In genomic region chr2:105744909-105745853, GRCh38 we compare ENCODE assay signal across 8 cellular contexts. TPM values are rescaled to one million over a fixed set of nuclear protein-coding genes. Genes with fewer than 3 reads are reported as not detected.
DNase-seq lines count a peak whose midpoint lies in the region; ATAC-seq and TF ChIP-seq lines count a peak whose summit lies in the region.

TSS of gene NCK2 (plus strand) at chr2:105744912. CDS start at chr2:105855064, 110,152 bp downstream.

- peak in 1 of 2 donors; percentile 6 for TF ChIP-seq POLR2A in adrenal gland (IDR thresholded peaks at IDR 0.05)

- H3K36me3 ChIP-seq in adrenal gland (replicated peaks in 1 of 2) (no peaks in the 10 kb centered on the region), right atrium auricular region (no peaks in the 10 kb centered on the region)

- peaks cover 31 to 52% of the 10 kb centered on the region in 2 donors for H3K4me1 ChIP-seq in adrenal gland (replicated peaks in 1 of 2)
- peaks cover 0 to 55% of the 10 kb centered on the region in 2 donors for H3K4me1 ChIP-seq in right atrium auricular region

- H3K4me3 ChIP-seq in GM12865 (ENCODE audit: low read depth, low read length) (peak within 1 kb of the TSS; percentile 85), adrenal gland (peak within 1 kb of the TSS; percentile 21 to 98 (median 61)), right atrium auricular region (peak within 1 kb of the TSS; percentile 81 to 96)

- H3K9me3 ChIP-seq in adrenal gland (replicated peaks in 1 of 3) (no peaks in the 10 kb centered on the region), right atrium auricular region (no peaks in the 10 kb centered on the region)

- peak within 1 kb of the TSS in 4 of 5 donors; percentile 63 to 95 (median 88) for H3K27ac ChIP-seq in adrenal gland
- peak within 1 kb of the TSS; percentile 92 to 96 for H3K27ac ChIP-seq in right atrium auricular region

- peak; percentile 38 for DNase-seq in 8988T
- DNase-seq in GM12865 (ENCODE audit: low read depth), result peak; percentile 49
- DNase-seq in NCI-H460 (ENCODE audit: extremely low read depth, low read depth), result no peak
- peak in 6 of 7 donors; percentile 24 to 63 (median 38) for DNase-seq in adrenal gland
- DNase-seq in right atrium auricular region (ENCODE audit: low spot score), result no peak
- no peak for DNase-seq in pulmonary artery endothelial cell (ENCODE audit: low read depth, low spot score)
- no peak for DNase-seq in NCI-H226

- WGBS in adrenal gland, 4 donors, result 0 to 3% (median 1%) methylated on average over 25 to 117 of the region's 119 CpGs

- TF ChIP-seq CTCF in GM12865 (IDR thresholded peaks at IDR 0.05; ENCODE audit: insufficient read depth, low read depth, low read length, missing control alignments) (no peak), adrenal gland (IDR thresholded peaks at IDR 0.05) (peak in 2 of 6 experiments; percentile 22 to 24), right atrium auricular region (IDR thresholded peaks at IDR 0.05) (peak in 1 of 2 donors; percentile 28)

- peak; percentile 16 for ATAC-seq in HG02623 (IDR thresholded peaks at IDR 0.05; ENCODE audit: unreplicated experiment)

- H3K27me3 ChIP-seq in adrenal gland (no peaks in the 10 kb centered on the region), right atrium auricular region (no peaks in the 10 kb centered on the region)

- intact Hi-C loops in adrenal gland (cut with DNase I), result loop anchor here in 1 of 2 donors (10.0 kb wide), 1 partner anchor 140 kb away; no protein-coding TSS in a partner anchor

RNA-seq across cellular contexts. Expression of gene NCK2, which starts in this region (rescaled TPM):
- 17.0 and 19.9 TPM in 2 replicates for total RNA-seq in NCI-H460 (2014; rRNA removed; shearing (Covaris generic))
- polyA plus RNA-seq in NCI-H460 (2014; cell fraction: nucleus; rRNA removed), result 7.4 and 14.3 TPM in 2 replicates
- total RNA-seq in adrenal gland, result 10 to 100 TPM; 29.8 to 56.0 (median 43.4) TPM
- polyA plus RNA-seq in adrenal gland, result 10 to 100 TPM; 13.7 to 20.5 (median 18.2) TPM
- total RNA-seq in right atrium auricular region, result 10 to 100 TPM; 31.7 to 39.3 TPM
- total RNA-seq in pulmonary artery endothelial cell, result 33.9 and 40.2 TPM in 2 replicates

Comparison
In these comparisons a context has a peak if more than half of its experiments do, and no peak if none do; other contexts are left out.
1. DNase-seq: peak in 8988T (single experiment), GM12865 (single experiment) and adrenal gland (6 of 7); none in NCI-H460 (single experiment), right atrium auricular region (single experiment), pulmonary artery endothelial cell (single experiment) and NCI-H226 (single experiment).
2. Peak in every context shown above with its lines, with median percentiles within 50 percentile points of each other: H3K4me3 ChIP-seq.